In genomic region chr9:126805546-126806262, GRCh38 we compare ENCODE assay signal across 1 cellular context.
TF ChIP-seq lines count a peak whose summit lies in the region.

No MANE protein-coding gene starts in this region.

TF ChIP-seq in GM12878, 131 proteins besides CTCF, POLR2A, EP300 and RAD21 (continued from another document and continues in another):
- TF ChIP-seq BCLAF1 (IDR thresholded peaks at IDR 0.05) (no peak), KLF5 (IDR thresholded peaks at IDR 0.05; ENCODE audit: partially characterized antibody) (no peak), ZNF274 (IDR thresholded peaks at IDR 0.05; ENCODE audit: insufficient read depth, insufficient read length) (no peak), CBFB (IDR thresholded peaks at IDR 0.05; ENCODE audit: low read depth) (peak; percentile 60), ZNF207 (IDR thresholded peaks at IDR 0.05; ENCODE audit: borderline replicate concordance) (no peak), NBN (IDR thresholded peaks at IDR 0.05) (peak; percentile 83), TARDBP (IDR thresholded peaks at IDR 0.05; ENCODE audit: borderline replicate concordance) (no peak), SMAD5 (IDR thresholded peaks at IDR 0.05; ENCODE audit: low read depth) (no peak), SMC3 (IDR thresholded peaks at IDR 0.05; ENCODE audit: borderline replicate concordance, low read length) (peak; percentile 17; the same call in 1 of the 2 replicates), SKIL (IDR thresholded peaks at IDR 0.05; ENCODE audit: low read depth, poor library complexity, severe bottlenecking) (peak; percentile 64), MTA2 (IDR thresholded peaks at IDR 0.05; ENCODE audit: low read depth) (peak; percentile 40; the same call in 1 of the 2 replicates), TCF7 (IDR thresholded peaks at IDR 0.05; ENCODE audit: borderline replicate concordance) (no peak), SIN3A (IDR thresholded peaks at IDR 0.05; ENCODE audit: low read depth, low read length) (peak; percentile 69; the same call in 1 of the 2 replicates), PBX3 (IDR thresholded peaks at IDR 0.05; ENCODE audit: insufficient replicate concordance, low read depth, low read length) (peak; percentile 75), YBX1 (IDR thresholded peaks at IDR 0.05) (0 out of 2 replicates have a peak, but pooled peaks have one; percentile 53), PAX8 (IDR thresholded peaks at IDR 0.05) (no peak), DPF2 (IDR thresholded peaks at IDR 0.05) (peak; percentile 15; the same call in 1 of the 2 replicates), PKNOX1 (IDR thresholded peaks at IDR 0.05) (peak; percentile 91), FOS (IDR thresholded peaks at IDR 0.05; ENCODE audit: borderline replicate concordance, extremely low read depth, insufficient read length) (no peak), CUX1 (IDR thresholded peaks at IDR 0.05; ENCODE audit: insufficient replicate concordance, low read depth, low read length) (no peak), CBX5 (IDR thresholded peaks at IDR 0.05; ENCODE audit: low read depth) (no peak), NFYA (IDR thresholded peaks at IDR 0.05; ENCODE audit: borderline replicate concordance, low read depth, low read length) (no peak), E4F1 (IDR thresholded peaks at IDR 0.05; ENCODE audit: borderline replicate concordance, partially characterized antibody) (no peak), RELB (IDR thresholded peaks at IDR 0.05; ENCODE audit: low read depth) (peak; percentile 73), MAX (IDR thresholded peaks at IDR 0.05; ENCODE audit: low read depth, low read length) (no peak), NRF1 (conservative IDR thresholded peaks at IDR 0.05; ENCODE audit: low read depth, low read length) (no peak), ZNF687 (IDR thresholded peaks at IDR 0.05) (no peak; the same call in 1 of the 2 replicates), CHD2 (IDR thresholded peaks at IDR 0.05; ENCODE audit: borderline replicate concordance, low read depth, low read length) (0 out of 2 replicates have a peak, but pooled peaks have one; percentile 35), HDGF (IDR thresholded peaks at IDR 0.05) (no peak), SMARCA5 (IDR thresholded peaks at IDR 0.05) (0 out of 2 replicates have a peak, but pooled peaks have one; percentile 53)
